Comparison of ENCODE assay signal across 8 cellular contexts in genomic region chr3:25783661-25784512, GRCh38. TPM values are rescaled to one million over a fixed set of nuclear protein-coding genes. Genes with fewer than 3 reads are reported as not detected.
DNase-seq lines count a peak whose midpoint lies in the region; ATAC-seq and TF ChIP-seq lines count a peak whose summit lies in the region.

No MANE protein-coding gene starts in this region.

- no peaks in the 10 kb centered on the region; the same call in 1 of the 2 replicates for H3K9me3 ChIP-seq in OCI-LY7 (ENCODE audit: low read length)
- no peaks in the 10 kb centered on the region for H3K9me3 ChIP-seq in stomach

- H3K27ac ChIP-seq in OCI-LY7 (ENCODE audit: low read depth, low read length, poor library complexity, severe bottlenecking) (peak overlapping the region; percentile 71), layer of hippocampus (ENCODE audit: low read depth, low read length) (peak overlapping the region; percentile 65), stomach (peak overlapping the region; percentile 94 to 95 (median 95))

- ATAC-seq in GM19328 (IDR thresholded peaks at IDR 0.05; ENCODE audit: unreplicated experiment) (peak; percentile 12), HG03354 (IDR thresholded peaks at IDR 0.05; ENCODE audit: poor library complexity, severe bottlenecking, unreplicated experiment) (peak; percentile 32)

- H3K9me2 ChIP-seq in OCI-LY7 (ENCODE audit: insufficient read depth, low read length): no peaks in the 10 kb centered on the region

- no peaks in the 10 kb centered on the region for H3K27me3 Mint-ChIP-seq in Calu3 (ENCODE audit: unreplicated experiment)

- no TSS peak for BruUV-seq in Calu3 (replicated peaks; lab: Mats Ljungman, UMichigan)
- BruUV-seq in OCI-LY7 (replicated peaks; lab: Mats Ljungman, UMichigan): TSS peak; percentile 70

- no peak for TF ChIP-seq POLR2A in stomach (IDR thresholded peaks at IDR 0.05)

- H4K20me1 ChIP-seq in OCI-LY7 (ENCODE audit: insufficient read depth, low read length): 0 out of 2 replicates have a peak, but pooled peaks cover 3% of the 10 kb centered on the region

- peaks cover 69% of the 10 kb centered on the region for H3K79me2 ChIP-seq in OCI-LY7 (ENCODE audit: insufficient read depth, low read depth, low read length)

- WGBS in stomach, 5 donors: 19 to 21% (median 19%) methylated on average over 28 to 34 of the region's 34 CpGs

- no peak for TF ChIP-seq EP300 in stomach (IDR thresholded peaks at IDR 0.05)

- no peaks in the 10 kb centered on the region for H3K9me3 Mint-ChIP-seq in Calu3 (ENCODE audit: low read depth, unreplicated experiment)

- H2AFZ ChIP-seq in OCI-LY7 (ENCODE audit: low read length): peak overlapping the region; percentile 66; the same call in 1 of the 2 replicates

- peak overlapping the region; percentile 77 for H3K4me2 ChIP-seq in OCI-LY7 (ENCODE audit: low read length)

- H3K27ac Mint-ChIP-seq in Calu3 (ENCODE audit: unreplicated experiment): no peak overlapping the region

- no peak for TF ChIP-seq CTCF in Calu3 (IDR thresholded peaks at IDR 0.05; ENCODE audit: unreplicated experiment)
- no peak for TF ChIP-seq CTCF in OCI-LY7 (conservative IDR thresholded peaks at IDR 0.05; ENCODE audit: low read length)
- no peak for TF ChIP-seq CTCF in cardiac fibroblast (IDR thresholded peaks at IDR 0.05; ENCODE audit: low read depth, low read length)
- TF ChIP-seq CTCF in stomach (IDR thresholded peaks at IDR 0.05): peak in 1 of 7 experiments; percentile 22

- H3K4me3 Mint-ChIP-seq in Calu3 (ENCODE audit: low read depth, unreplicated experiment): peak overlapping the region; percentile 78

- intact Hi-C loops in Calu3 (cut with micrococcal nuclease; ENCODE audit: unreplicated experiment): loop anchor here (5.0 kb wide), 1 partner anchor 122 kb away; the partner anchor contains the start of gene TOP2B
- intact Hi-C loops in OCI-LY7 (cut with micrococcal nuclease; ENCODE audit: unreplicated experiment): loop anchor here (1.0 to 2.0 kb wide), 2 partner anchors 47 to 119 kb away; no protein-coding TSS in a partner anchor
- intact Hi-C loops in stomach (cut with DNase I; ENCODE audit: low total_unique reads): loop anchor here (5.0 kb wide), 1 partner anchor 122 kb away; the partner anchor contains the start of gene TOP2B

- H3K36me3 ChIP-seq in OCI-LY7 (ENCODE audit: insufficient read depth, low read length): peaks cover 31% of the 10 kb centered on the region
- H3K36me3 ChIP-seq in stomach: no peaks in the 10 kb centered on the region

- H3K27me3 ChIP-seq in layer of hippocampus (ENCODE audit: control insufficient read depth, insufficient read depth, low read length) (no peaks in the 10 kb centered on the region), stomach (no peaks in the 10 kb centered on the region)

- POLR2A ChIA-PET in OCI-LY7 (lab: Charles Lee): interaction anchor here (0.7 to 2.0 kb wide), 18 partner anchors 9 to 143 kb away, joined by 3 to 16 read pairs (median 4); no protein-coding TSS in a partner anchor

- H3K36me3 Mint-ChIP-seq in Calu3 (ENCODE audit: insufficient read depth, unreplicated experiment): peaks cover 25% of the 10 kb centered on the region

- H3K4me1 Mint-ChIP-seq in Calu3 (ENCODE audit: low read depth, unreplicated experiment): peaks cover 22% of the 10 kb centered on the region

- DNase-seq in Calu3 (peak; percentile 57), OCI-LY7 (ENCODE audit: low spot score) (peak; percentile 73), cardiac fibroblast (ENCODE audit: low read depth in 2 of 2) (peak; percentile 53 to 56), stomach (peak; percentile 57)
- DNase-seq in activated CD4-positive, alpha-beta T cell treated with anti-CD3 and anti-CD28 coated beads for 48 hours: no peak

- H3K4me1 ChIP-seq in OCI-LY7 (ENCODE audit: insufficient read depth, low read length, poor library complexity, severe bottlenecking) (peaks cover 66% of the 10 kb centered on the region), stomach (peaks cover 14 to 42% (median 26%) of the 10 kb centered on the region in 4 donors)

- CTCF ChIA-PET in Calu3 (lab: Charles Lee): interaction anchor here (0.6 to 1.6 kb wide), 8 partner anchors 22 to 1056 kb away, joined by 3 to 8 read pairs (median 3); no protein-coding TSS in a partner anchor
- CTCF ChIA-PET in OCI-LY7 (lab: Charles Lee; ENCODE audit: unreplicated experiment): interaction anchor here (0.7 to 1.2 kb wide), 2 partner anchors 48 to 122 kb away, joined by 3 to 4 read pairs; no protein-coding TSS in a partner anchor

- peak overlapping the region; percentile 90 for H3K4me3 ChIP-seq in OCI-LY7 (ENCODE audit: low read depth, low read length, poor library complexity, severe bottlenecking)
- peak overlapping the region; percentile 72 to 89 for H3K4me3 ChIP-seq in cardiac fibroblast (replicated peaks in 1 of 2; ENCODE audit: low read depth in 2 of 2, low read length in 2 of 2)
- peak overlapping the region; percentile 82 to 94 (median 89) for H3K4me3 ChIP-seq in stomach

RNA-seq across cellular contexts. Expression of gene NGLY1, which starts 0.6 kb away (rescaled TPM):
- total RNA-seq in Calu3 (2022) (40.3 and 43.5 TPM in 2 replicates), OCI-LY7 (2022) (126 and 142 TPM in 2 replicates), stomach (10 to 100 TPM; 16.8 to 64.8 (median 41.7) TPM)
- 88.1 and 97.5 TPM in 2 replicates for total RNA-seq in OCI-LY7 (2014; rRNA removed; shearing (Covaris generic))
- polyA plus RNA-seq in stomach: 10 to 100 TPM; 15.9 to 20.9 (median 20.2) TPM

RNA-seq across cellular contexts. Expression of gene OXSM, which starts 6.0 kb away (rescaled TPM):
- 13.6 and 18.4 TPM in 2 replicates for total RNA-seq in Calu3 (2022)
- total RNA-seq in OCI-LY7 (2014; rRNA removed; shearing (Covaris generic)): 9.5 and 17.3 TPM in 2 replicates
- total RNA-seq in OCI-LY7 (2022): 14.9 and 17.0 TPM in 2 replicates
- total RNA-seq in stomach: 10 to 100 TPM in 1 of 5 donors, 1 to 10 TPM in 2, under 1 TPM in 1, not detected in 1; 0.58 to 89.3 (median 8.4) TPM
- polyA plus RNA-seq in stomach: 10 to 100 TPM in 2 of 3 donors, 1 to 10 TPM in 1; 8.4 to 15.1 (median 14.4) TPM
